1 cellular context compared by ENCODE assay signal in the genomic region with DNA sequence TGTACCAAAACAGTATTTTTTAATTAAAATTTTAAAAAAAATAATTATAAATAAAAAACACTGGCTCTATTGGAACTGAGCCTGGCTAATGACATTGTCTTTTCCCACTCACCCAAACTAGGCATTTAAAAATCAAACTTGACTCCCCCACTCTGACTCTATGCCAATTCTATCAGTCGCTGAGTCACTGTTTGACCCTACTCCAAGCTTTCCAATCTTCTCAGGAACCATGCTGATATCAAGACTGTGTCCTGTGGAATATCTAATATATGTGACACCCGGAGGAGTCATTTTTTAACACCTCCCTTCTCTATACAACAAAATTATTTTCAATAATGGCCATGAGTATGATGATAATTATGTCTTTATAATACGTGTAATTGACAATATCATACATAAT.
TF ChIP-seq lines count a peak whose summit lies in the region.

No MANE protein-coding gene starts in this region.

TF ChIP-seq in A549, 52 proteins besides CTCF, POLR2A, EP300 and RAD21 (continued from another document):
- TF ChIP-seq, protein P1, sequence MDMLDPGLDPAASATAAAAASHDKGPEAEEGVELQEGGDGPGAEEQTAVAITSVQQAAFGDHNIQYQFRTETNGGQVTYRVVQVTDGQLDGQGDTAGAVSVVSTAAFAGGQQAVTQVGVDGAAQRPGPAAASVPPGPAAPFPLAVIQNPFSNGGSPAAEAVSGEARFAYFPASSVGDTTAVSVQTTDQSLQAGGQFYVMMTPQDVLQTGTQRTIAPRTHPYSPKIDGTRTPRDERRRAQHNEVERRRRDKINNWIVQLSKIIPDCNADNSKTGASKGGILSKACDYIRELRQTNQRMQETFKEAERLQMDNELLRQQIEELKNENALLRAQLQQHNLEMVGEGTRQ (IDR thresholded peaks at IDR 0.05), result no peak
- TF ChIP-seq CHD2 (IDR thresholded peaks at IDR 0.05; ENCODE audit: low read length, partially characterized antibody) (no peak), SMC3 (IDR thresholded peaks at IDR 0.05) (no peak), FOXS1 (CRISPR knock-in tag; IDR thresholded peaks at IDR 0.05) (no peak), ZNF302 (CRISPR knock-in tag; IDR thresholded peaks at IDR 0.05) (no peak), KDM5A (IDR thresholded peaks at IDR 0.05) (no peak), CBX8 (IDR thresholded peaks at IDR 0.05) (no peak), FOSL2 (IDR thresholded peaks at IDR 0.05) (no peak), FOSL2 (CRISPR knock-in tag; IDR thresholded peaks at IDR 0.05) (no peak), POLR2AphosphoS2 (conservative IDR thresholded peaks at IDR 0.05; ENCODE audit: low read length) (no peak), ZC3H11A (IDR thresholded peaks at IDR 0.05) (no peak)
- TF ChIP-seq, protein P2, sequence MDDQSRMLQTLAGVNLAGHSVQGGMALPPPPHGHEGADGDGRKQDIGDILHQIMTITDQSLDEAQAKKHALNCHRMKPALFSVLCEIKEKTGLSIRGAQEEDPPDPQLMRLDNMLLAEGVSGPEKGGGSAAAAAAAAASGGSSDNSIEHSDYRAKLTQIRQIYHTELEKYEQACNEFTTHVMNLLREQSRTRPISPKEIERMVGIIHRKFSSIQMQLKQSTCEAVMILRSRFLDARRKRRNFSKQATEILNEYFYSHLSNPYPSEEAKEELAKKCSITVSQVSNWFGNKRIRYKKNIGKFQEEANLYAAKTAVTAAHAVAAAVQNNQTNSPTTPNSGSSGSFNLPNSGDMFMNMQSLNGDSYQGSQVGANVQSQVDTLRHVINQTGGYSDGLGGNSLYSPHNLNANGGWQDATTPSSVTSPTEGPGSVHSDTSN (IDR thresholded peaks at IDR 0.05), result no peak
- TF ChIP-seq, protein P3, sequence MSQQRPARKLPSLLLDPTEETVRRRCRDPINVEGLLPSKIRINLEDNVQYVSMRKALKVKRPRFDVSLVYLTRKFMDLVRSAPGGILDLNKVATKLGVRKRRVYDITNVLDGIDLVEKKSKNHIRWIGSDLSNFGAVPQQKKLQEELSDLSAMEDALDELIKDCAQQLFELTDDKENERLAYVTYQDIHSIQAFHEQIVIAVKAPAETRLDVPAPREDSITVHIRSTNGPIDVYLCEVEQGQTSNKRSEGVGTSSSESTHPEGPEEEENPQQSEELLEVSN (IDR thresholded peaks at IDR 0.05; ENCODE audit: borderline replicate concordance, low read depth), result no peak
- TF ChIP-seq, protein P4, sequence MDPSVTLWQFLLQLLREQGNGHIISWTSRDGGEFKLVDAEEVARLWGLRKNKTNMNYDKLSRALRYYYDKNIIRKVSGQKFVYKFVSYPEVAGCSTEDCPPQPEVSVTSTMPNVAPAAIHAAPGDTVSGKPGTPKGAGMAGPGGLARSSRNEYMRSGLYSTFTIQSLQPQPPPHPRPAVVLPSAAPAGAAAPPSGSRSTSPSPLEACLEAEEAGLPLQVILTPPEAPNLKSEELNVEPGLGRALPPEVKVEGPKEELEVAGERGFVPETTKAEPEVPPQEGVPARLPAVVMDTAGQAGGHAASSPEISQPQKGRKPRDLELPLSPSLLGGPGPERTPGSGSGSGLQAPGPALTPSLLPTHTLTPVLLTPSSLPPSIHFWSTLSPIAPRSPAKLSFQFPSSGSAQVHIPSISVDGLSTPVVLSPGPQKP (IDR thresholded peaks at IDR 0.05; ENCODE audit: low read depth, low read length), result no peak
- TF ChIP-seq, protein P5, sequence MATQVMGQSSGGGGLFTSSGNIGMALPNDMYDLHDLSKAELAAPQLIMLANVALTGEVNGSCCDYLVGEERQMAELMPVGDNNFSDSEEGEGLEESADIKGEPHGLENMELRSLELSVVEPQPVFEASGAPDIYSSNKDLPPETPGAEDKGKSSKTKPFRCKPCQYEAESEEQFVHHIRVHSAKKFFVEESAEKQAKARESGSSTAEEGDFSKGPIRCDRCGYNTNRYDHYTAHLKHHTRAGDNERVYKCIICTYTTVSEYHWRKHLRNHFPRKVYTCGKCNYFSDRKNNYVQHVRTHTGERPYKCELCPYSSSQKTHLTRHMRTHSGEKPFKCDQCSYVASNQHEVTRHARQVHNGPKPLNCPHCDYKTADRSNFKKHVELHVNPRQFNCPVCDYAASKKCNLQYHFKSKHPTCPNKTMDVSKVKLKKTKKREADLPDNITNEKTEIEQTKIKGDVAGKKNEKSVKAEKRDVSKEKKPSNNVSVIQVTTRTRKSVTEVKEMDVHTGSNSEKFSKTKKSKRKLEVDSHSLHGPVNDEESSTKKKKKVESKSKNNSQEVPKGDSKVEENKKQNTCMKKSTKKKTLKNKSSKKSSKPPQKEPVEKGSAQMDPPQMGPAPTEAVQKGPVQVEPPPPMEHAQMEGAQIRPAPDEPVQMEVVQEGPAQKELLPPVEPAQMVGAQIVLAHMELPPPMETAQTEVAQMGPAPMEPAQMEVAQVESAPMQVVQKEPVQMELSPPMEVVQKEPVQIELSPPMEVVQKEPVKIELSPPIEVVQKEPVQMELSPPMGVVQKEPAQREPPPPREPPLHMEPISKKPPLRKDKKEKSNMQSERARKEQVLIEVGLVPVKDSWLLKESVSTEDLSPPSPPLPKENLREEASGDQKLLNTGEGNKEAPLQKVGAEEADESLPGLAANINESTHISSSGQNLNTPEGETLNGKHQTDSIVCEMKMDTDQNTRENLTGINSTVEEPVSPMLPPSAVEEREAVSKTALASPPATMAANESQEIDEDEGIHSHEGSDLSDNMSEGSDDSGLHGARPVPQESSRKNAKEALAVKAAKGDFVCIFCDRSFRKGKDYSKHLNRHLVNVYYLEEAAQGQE (IDR thresholded peaks at IDR 0.05), result no peak
